ENCODE assay signal across 8 cellular contexts in the genomic region with DNA sequence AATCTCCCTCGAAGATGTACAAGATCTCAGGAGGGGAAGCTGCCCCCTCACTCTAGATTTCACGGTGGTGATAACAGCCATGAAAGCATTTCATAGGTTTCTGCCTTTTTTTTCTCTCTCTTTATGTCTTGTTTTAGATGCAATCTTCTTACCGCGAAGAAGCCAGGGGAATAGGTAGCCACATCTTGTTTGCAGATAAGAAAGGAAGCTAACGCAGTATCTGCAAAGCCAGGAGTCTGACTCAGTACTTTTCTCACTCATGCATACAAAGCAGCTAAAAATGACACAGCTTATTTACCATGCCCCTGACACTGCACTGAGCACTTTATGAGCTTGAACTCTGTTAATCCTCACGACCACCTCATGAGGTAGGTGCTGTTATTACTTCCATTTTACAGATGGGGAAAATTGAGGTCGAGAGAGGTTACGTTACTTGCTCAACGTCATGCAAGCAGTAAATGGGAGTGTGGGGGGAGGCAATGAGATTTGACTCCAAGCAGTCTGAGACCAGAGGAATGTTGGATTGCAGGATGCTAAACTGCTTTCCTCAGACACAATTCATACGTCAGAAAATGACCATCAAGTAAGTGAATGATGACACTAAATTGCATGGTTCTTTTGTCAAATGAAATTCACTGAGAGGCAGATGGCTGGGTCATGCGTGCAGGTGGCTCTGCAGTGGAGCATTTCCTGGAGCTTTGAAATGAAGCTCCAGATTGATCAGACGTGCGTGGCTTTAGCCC. TPM values are rescaled to one million over a fixed set of nuclear protein-coding genes. Genes with fewer than 3 reads are reported as not detected.
DNase-seq lines count a peak whose midpoint lies in the region; ATAC-seq and TF ChIP-seq lines count a peak whose summit lies in the region.

No MANE protein-coding gene starts in this region.

- H3K4me3 ChIP-seq in AG10803 (ENCODE audit: low read length) (peak overlapping the region; percentile 86), HEK293 (ENCODE audit: low read depth, low read length) (no peak overlapping the region), iPS-15b (ENCODE audit: low read depth, low read length) (peak overlapping the region; percentile 6)

- no peak overlapping the region for H3K27ac ChIP-seq in HEK293 (ENCODE audit: extremely low read depth, low read depth, low read length)

- no peaks in the 10 kb centered on the region for H3K9me3 ChIP-seq in HEK293 (ENCODE audit: control insufficient read depth, insufficient read depth, low read depth, low read length)
- H3K9me3 ChIP-seq in iPS-15b (ENCODE audit: control insufficient read depth, insufficient read depth, low read length): no peaks in the 10 kb centered on the region

- H3K4me1 ChIP-seq in HEK293 (ENCODE audit: control insufficient read depth, insufficient read depth, low read length) (peaks cover 27% of the 10 kb centered on the region), iPS-15b (ENCODE audit: control insufficient read depth, insufficient read depth, low read length) (peaks cover 18% of the 10 kb centered on the region)

- H3K27ac Mint-ChIP-seq in activated CD4-positive, alpha-beta memory T cell treated with anti-CD3 and anti-CD28 coated beads, Interleukin-2, amount 10 ng/mL, durations not matched to agents 7 days and 5 days: peak overlapping the region; percentile 96
- H3K27ac Mint-ChIP-seq in stimulated activated naive B cell treated with anti-CD40 and anti-IgM and Interleukin-4, amounts not matched to agents 10 μg/mL and 1 μg/mL and 100 μg/mL, for 72 hours: peak overlapping the region; percentile 78

- DNase-seq in AG10803 (ENCODE audit: low read depth): peak; percentile 81
- DNase-seq in activated CD4-positive, alpha-beta memory T cell treated with anti-CD3 and anti-CD28 coated beads, Interleukin-2, amount 10 ng/mL, durations not matched to agents 7 days and 5 days: peak; percentile 47
- no peak for DNase-seq in stimulated activated naive B cell treated with anti-CD40 and anti-IgM and Interleukin-4, amounts not matched to agents 10 μg/mL and 1 μg/mL and 100 μg/mL, for 72 hours
- DNase-seq in anterior cingulate cortex (lab: John Stamatoyannopoulos, UW): no peak

- no peak for ATAC-seq in stimulated activated naive B cell treated with anti-CD40 and anti-IgM and Interleukin-4, amounts not matched to agents 10 μg/mL and 1 μg/mL and 100 μg/mL, for 72 hours (replicated peaks)
- ATAC-seq in HG02938 (IDR thresholded peaks at IDR 0.05; ENCODE audit: unreplicated experiment): no peak
- no peak for ATAC-seq in HG02763 (IDR thresholded peaks at IDR 0.05; ENCODE audit: unreplicated experiment)

- TF ChIP-seq CTCF in AG10803 (conservative IDR thresholded peaks at IDR 0.05; ENCODE audit: low read length): no peak
- no peak for TF ChIP-seq CTCF in HEK293 (tag by site-specific recombination; IDR thresholded peaks at IDR 0.05)

- no peak overlapping the region for H3K9ac ChIP-seq in iPS-15b (ENCODE audit: low read depth, low read length)

- no peaks in the 10 kb centered on the region for H3K9me3 Mint-ChIP-seq in activated CD4-positive, alpha-beta memory T cell treated with anti-CD3 and anti-CD28 coated beads, Interleukin-2, amount 10 ng/mL, durations not matched to agents 7 days and 5 days
- H3K9me3 Mint-ChIP-seq in stimulated activated naive B cell treated with anti-CD40 and anti-IgM and Interleukin-4, amounts not matched to agents 10 μg/mL and 1 μg/mL and 100 μg/mL, for 72 hours: no peaks in the 10 kb centered on the region

- CTCF ChIA-PET in HEK293 (lab: Yijun Ruan, JAX): interaction anchor here (0.5 to 2.7 kb wide), 3 partner anchors 144 to 1384 kb away, joined by 3 to 12 read pairs (median 7); no protein-coding TSS in a partner anchor
- CTCF ChIA-PET in activated CD4-positive, alpha-beta memory T cell treated with anti-CD3 and anti-CD28 coated beads, Interleukin-2, amount 10 ng/mL, durations not matched to agents 7 days and 5 days (lab: Charles Lee): interaction anchor here (0.6 to 7.2 kb wide), 18 partner anchors 18 to 264 kb away, joined by 3 to 67 read pairs (median 5); no protein-coding TSS in a partner anchor

- H3K4me1 Mint-ChIP-seq in activated CD4-positive, alpha-beta memory T cell treated with anti-CD3 and anti-CD28 coated beads, Interleukin-2, amount 10 ng/mL, durations not matched to agents 7 days and 5 days: peaks cover 60% of the 10 kb centered on the region
- peaks cover 40 to 59% of the 10 kb centered on the region in 2 donors for H3K4me1 Mint-ChIP-seq in stimulated activated naive B cell treated with anti-CD40 and anti-IgM and Interleukin-4, amounts not matched to agents 10 μg/mL and 1 μg/mL and 100 μg/mL, for 72 hours

- peak overlapping the region; percentile 85 for H3K4me3 Mint-ChIP-seq in activated CD4-positive, alpha-beta memory T cell treated with anti-CD3 and anti-CD28 coated beads, Interleukin-2, amount 10 ng/mL, durations not matched to agents 7 days and 5 days
- H3K4me3 Mint-ChIP-seq in stimulated activated naive B cell treated with anti-CD40 and anti-IgM and Interleukin-4, amounts not matched to agents 10 μg/mL and 1 μg/mL and 100 μg/mL, for 72 hours: peak overlapping the region; percentile 84 to 99

- H3K27me3 ChIP-seq in iPS-15b (ENCODE audit: control insufficient read depth, insufficient read depth, low read length): no peaks in the 10 kb centered on the region

- no peaks in the 10 kb centered on the region for H3K27me3 Mint-ChIP-seq in activated CD4-positive, alpha-beta memory T cell treated with anti-CD3 and anti-CD28 coated beads, Interleukin-2, amount 10 ng/mL, durations not matched to agents 7 days and 5 days
- H3K27me3 Mint-ChIP-seq in stimulated activated naive B cell treated with anti-CD40 and anti-IgM and Interleukin-4, amounts not matched to agents 10 μg/mL and 1 μg/mL and 100 μg/mL, for 72 hours: no peaks in the 10 kb centered on the region

- H3K36me3 Mint-ChIP-seq in activated CD4-positive, alpha-beta memory T cell treated with anti-CD3 and anti-CD28 coated beads, Interleukin-2, amount 10 ng/mL, durations not matched to agents 7 days and 5 days (ENCODE audit: low read depth): peaks cover 64% of the 10 kb centered on the region
- H3K36me3 Mint-ChIP-seq in stimulated activated naive B cell treated with anti-CD40 and anti-IgM and Interleukin-4, amounts not matched to agents 10 μg/mL and 1 μg/mL and 100 μg/mL, for 72 hours: peaks cover 60 to 73% of the 10 kb centered on the region in 2 donors

- H3K36me3 ChIP-seq in HEK293 (ENCODE audit: control insufficient read depth in 2 of 2, insufficient read depth in 1 of 2, low read length in 2 of 2) (peaks cover 0 to 28% of the 10 kb centered on the region in 2 experiments; a peak in 2 of 3 replicates), iPS-15b (ENCODE audit: control insufficient read depth, insufficient read depth, low read length) (peaks cover 4% of the 10 kb centered on the region)

- POLR2A ChIA-PET in HEK293 (lab: Yijun Ruan, JAX): interaction anchor here (0.6 to 1.4 kb wide), 3 partner anchors 10 to 14 kb away, joined by 3 to 7 read pairs (median 3); no protein-coding TSS in a partner anchor
- POLR2A ChIA-PET in activated CD4-positive, alpha-beta memory T cell treated with anti-CD3 and anti-CD28 coated beads, Interleukin-2, amount 10 ng/mL, durations not matched to agents 7 days and 5 days (lab: Charles Lee): interaction anchor here (0.6 to 10.5 kb wide), 23 partner anchors 9 to 881 kb away, joined by 3 to 106 read pairs (median 6); no protein-coding TSS in a partner anchor

TF ChIP-seq in HEK293, 187 proteins besides CTCF, POLR2A, EP300 and RAD21 (continues in another document):
- TF ChIP-seq ZNF560 (tag by site-specific recombination; IDR thresholded peaks at IDR 0.05; ENCODE audit: borderline replicate concordance) (no peak), TRIM28 (IDR thresholded peaks at IDR 0.05; ENCODE audit: borderline replicate concordance, low read length) (peak; percentile 92), ZNF623 (tag by site-specific recombination; IDR thresholded peaks at IDR 0.05) (0 out of 2 replicates have a peak, but pooled peaks have one; percentile 20), ZNF426 (tag by site-specific recombination; IDR thresholded peaks at IDR 0.05) (no peak), HOXD13 (CRISPR knock-in tag; IDR thresholded peaks at IDR 0.05; ENCODE audit: borderline replicate concordance) (no peak), ZNF629 (tag by site-specific recombination; IDR thresholded peaks at IDR 0.05) (peak; percentile 54), ZNF837 (tag by site-specific recombination; IDR thresholded peaks at IDR 0.05) (no peak), ZNF23 (tag by site-specific recombination; IDR thresholded peaks at IDR 0.05; ENCODE audit: borderline replicate concordance) (no peak), ZIC2 (tag by site-specific recombination; IDR thresholded peaks at IDR 0.05) (no peak), ZNF311 (tag by site-specific recombination; IDR thresholded peaks at IDR 0.05; ENCODE audit: borderline replicate concordance) (no peak), ZBTB48 (tag by site-specific recombination; IDR thresholded peaks at IDR 0.05) (no peak)
- TF ChIP-seq, protein P1, sequence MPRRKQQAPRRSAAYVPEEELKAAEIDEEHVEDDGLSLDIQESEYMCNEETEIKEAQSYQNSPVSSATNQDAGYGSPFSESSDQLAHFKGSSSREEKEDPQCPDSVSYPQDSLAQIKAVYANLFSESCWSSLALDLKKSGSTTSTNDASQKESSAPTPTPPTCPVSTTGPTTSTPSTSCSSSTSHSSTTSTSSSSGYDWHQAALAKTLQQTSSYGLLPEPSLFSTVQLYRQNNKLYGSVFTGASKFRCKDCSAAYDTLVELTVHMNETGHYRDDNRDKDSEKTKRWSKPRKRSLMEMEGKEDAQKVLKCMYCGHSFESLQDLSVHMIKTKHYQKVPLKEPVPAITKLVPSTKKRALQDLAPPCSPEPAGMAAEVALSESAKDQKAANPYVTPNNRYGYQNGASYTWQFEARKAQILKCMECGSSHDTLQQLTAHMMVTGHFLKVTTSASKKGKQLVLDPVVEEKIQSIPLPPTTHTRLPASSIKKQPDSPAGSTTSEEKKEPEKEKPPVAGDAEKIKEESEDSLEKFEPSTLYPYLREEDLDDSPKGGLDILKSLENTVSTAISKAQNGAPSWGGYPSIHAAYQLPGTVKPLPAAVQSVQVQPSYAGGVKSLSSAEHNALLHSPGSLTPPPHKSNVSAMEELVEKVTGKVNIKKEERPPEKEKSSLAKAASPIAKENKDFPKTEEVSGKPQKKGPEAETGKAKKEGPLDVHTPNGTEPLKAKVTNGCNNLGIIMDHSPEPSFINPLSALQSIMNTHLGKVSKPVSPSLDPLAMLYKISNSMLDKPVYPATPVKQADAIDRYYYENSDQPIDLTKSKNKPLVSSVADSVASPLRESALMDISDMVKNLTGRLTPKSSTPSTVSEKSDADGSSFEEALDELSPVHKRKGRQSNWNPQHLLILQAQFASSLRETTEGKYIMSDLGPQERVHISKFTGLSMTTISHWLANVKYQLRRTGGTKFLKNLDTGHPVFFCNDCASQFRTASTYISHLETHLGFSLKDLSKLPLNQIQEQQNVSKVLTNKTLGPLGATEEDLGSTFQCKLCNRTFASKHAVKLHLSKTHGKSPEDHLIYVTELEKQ (tag by site-specific recombination; IDR thresholded peaks at IDR 0.05; ENCODE audit: borderline replicate concordance): no peak

RNA-seq across cellular contexts. Expression of gene MAP3K8, which starts 3.2 kb away (rescaled TPM):
- total RNA-seq in activated CD4-positive, alpha-beta memory T cell treated with anti-CD3 and anti-CD28 coated beads, Interleukin-2, amount 10 ng/mL, durations not matched to agents 7 days and 5 days: 10 to 100 TPM; 39.5 to 40.3 TPM

Comparison
In these comparisons a context has a peak if more than half of its experiments do, and no peak if none do; other contexts are left out.
1. DNase-seq: peak in AG10803 (single experiment) and activated CD4-positive, alpha-beta memory T cell treated with anti-CD3 and anti-CD28 coated beads, Interleukin-2, amount 10 ng/mL, durations not matched to agents 7 days and 5 days (single experiment); none in stimulated activated naive B cell treated with anti-CD40 and anti-IgM and Interleukin-4, amounts not matched to agents 10 μg/mL and 1 μg/mL and 100 μg/mL, for 72 hours (single experiment) and anterior cingulate cortex (0 of 58).